Comparison of ENCODE assay signal across 1 cellular context in genomic region chr16:29807426-29808218, GRCh38.
TF ChIP-seq lines count a peak whose summit lies in the region.

No MANE protein-coding gene starts in this region.

TF ChIP-seq in WTC11, 78 proteins besides CTCF, POLR2A, EP300 and RAD21 (continued from another document):
- TF ChIP-seq PRDM15 (CRISPR knock-in tag; IDR thresholded peaks at IDR 0.05) = no peak
- TF ChIP-seq ZBTB21 (CRISPR knock-in tag; IDR thresholded peaks at IDR 0.05; ENCODE audit: borderline replicate concordance) = no peak
- TF ChIP-seq TCF7 (CRISPR knock-in tag; IDR thresholded peaks at IDR 0.05; ENCODE audit: low read depth) = 0 out of 2 replicates have a peak, but pooled peaks have one; percentile 37
- TF ChIP-seq, protein P1, sequence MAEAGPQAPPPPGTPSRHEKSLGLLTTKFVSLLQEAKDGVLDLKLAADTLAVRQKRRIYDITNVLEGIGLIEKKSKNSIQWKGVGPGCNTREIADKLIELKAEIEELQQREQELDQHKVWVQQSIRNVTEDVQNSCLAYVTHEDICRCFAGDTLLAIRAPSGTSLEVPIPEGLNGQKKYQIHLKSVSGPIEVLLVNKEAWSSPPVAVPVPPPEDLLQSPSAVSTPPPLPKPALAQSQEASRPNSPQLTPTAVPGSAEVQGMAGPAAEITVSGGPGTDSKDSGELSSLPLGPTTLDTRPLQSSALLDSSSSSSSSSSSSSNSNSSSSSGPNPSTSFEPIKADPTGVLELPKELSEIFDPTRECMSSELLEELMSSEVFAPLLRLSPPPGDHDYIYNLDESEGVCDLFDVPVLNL (CRISPR knock-in tag; IDR thresholded peaks at IDR 0.05; ENCODE audit: borderline replicate concordance, low read depth) = no peak
- no peak for TF ChIP-seq NR1H2 (CRISPR knock-in tag; IDR thresholded peaks at IDR 0.05)
